In genomic region chr10:113557389-113558321, GRCh38 we compare ENCODE assay signal across 19 cellular contexts. TPM values are rescaled to one million over a fixed set of nuclear protein-coding genes. Genes with fewer than 3 reads are reported as not detected.
DNase-seq lines count a peak whose midpoint lies in the region; ATAC-seq and TF ChIP-seq lines count a peak whose summit lies in the region.
"Had no signal": no experiment of that assay in that cellular context is flagged by ENCODE, and none has a peak within 500 bp of the region (broad histone marks: within the 10 kb centered on the region; RNA-seq: fewer than 3 reads in every experiment).

No MANE protein-coding gene starts in this region.

- intact Hi-C loops in left lung (cut with DNase I) = no loop called here

- no peaks in the 10 kb centered on the region for H3K36me3 Mint-ChIP-seq in type B pancreatic cell
- H3K36me3 Mint-ChIP-seq: activated naive CD8-positive, alpha-beta T cell treated with anti-CD3 and anti-CD28 coated beads, Interleukin-2, amount 10 ng/mL, durations not matched to agents 7 days and 5 days; CD8-positive, alpha-beta memory T cell; naive thymus-derived CD4-positive, alpha-beta T cell had no signal

- no peaks in the 10 kb centered on the region for H3F3A ChIP-seq in SK-N-SH (replicated peaks; ENCODE audit: insufficient read depth)

- H3K4me1 ChIP-seq in SK-N-SH (ENCODE audit: control insufficient read depth in 1 of 2, insufficient read depth in 2 of 2, low read depth in 1 of 2, low read length in 1 of 2) (peaks cover 6 to 12% of the 10 kb centered on the region in 2 experiments; a peak in 3 of 4 replicates), left lung (no peaks in the 10 kb centered on the region)
- H3K4me1 ChIP-seq: SJSA1 had no signal

- no peak overlapping the region for H3K4me3 ChIP-seq in SK-N-SH (ENCODE audit: low read depth in 2 of 2, low read length in 1 of 2)
- H3K4me3 ChIP-seq in left lung = no peak overlapping the region
- H3K4me3 ChIP-seq: sigmoid colon, SJSA1 had no signal

- H3K79me2 ChIP-seq in SK-N-SH (ENCODE audit: insufficient read depth) = no peaks in the 10 kb centered on the region

- H4K20me1 ChIP-seq in SK-N-SH (ENCODE audit: insufficient read depth) = no peaks in the 10 kb centered on the region

- no peak for TF ChIP-seq RAD21 in SK-N-SH (IDR thresholded peaks at IDR 0.05; ENCODE audit: low read length)

- POLR2A ChIA-PET in SK-N-SH (lab: Yijun Ruan, JAX) = no interaction called here

- peak in 1 of 2 experiments; percentile 37; a peak in 1 of 4 replicates for TF ChIP-seq EP300 in SK-N-SH (IDR thresholded peaks at IDR 0.05; ENCODE audit: borderline replicate concordance in 1 of 2, low read depth in 1 of 2, low read length in 1 of 2)

- DNase-seq in SK-N-SH (peak; percentile 60), dermis blood vessel endothelial cell (peak; percentile 89), left lung (no peak), type B pancreatic cell (ENCODE audit: extremely low spot score, unreplicated experiment) (no peak), HCEC 1CT (no peak), NCI-H748 treated with DMSO at 0.1 percent for 48 hours (lab: John Stamatoyannopoulos, UW) (no peak)
- DNase-seq: activated naive CD8-positive, alpha-beta T cell treated with anti-CD3 and anti-CD28 coated beads, Interleukin-2, amount 10 ng/mL, durations not matched to agents 7 days and 5 days; activated T-cell treated with anti-CD3 and anti-CD28 coated beads for 4 hours; CD8-positive, alpha-beta memory T cell; GF-D8; naive thymus-derived CD4-positive, alpha-beta T cell; NCI-H2029; NK-92 treated with Interleukin-12 subunit alpha and Interleukin-12 subunit beta, amount 100 ng/mL, for 24 hours; sigmoid colon; stimulated activated naive CD8-positive, alpha-beta T cell treated with anti-CD3 and anti-CD28 coated beads, Interleukin-15, amount 100 ng/mL, for 72 hours had no signal

- no peak overlapping the region for H2AFZ ChIP-seq in SK-N-SH (ENCODE audit: low read depth)

- H3K9ac ChIP-seq in SK-N-SH = no peak overlapping the region

- H3K36me3 ChIP-seq in SK-N-SH (replicated peaks in 1 of 2; ENCODE audit: control insufficient read depth in 1 of 2, insufficient read depth in 2 of 2, low read length in 1 of 2) (no peaks in the 10 kb centered on the region), left lung (no peaks in the 10 kb centered on the region)
- H3K36me3 ChIP-seq: sigmoid colon, SJSA1 had no signal

- no peaks in the 10 kb centered on the region for H3K9me2 ChIP-seq in SK-N-SH

- peak overlapping the region; percentile 36 for H3K4me3 Mint-ChIP-seq in type B pancreatic cell
- H3K4me3 Mint-ChIP-seq: activated naive CD8-positive, alpha-beta T cell treated with anti-CD3 and anti-CD28 coated beads, Interleukin-2, amount 10 ng/mL, durations not matched to agents 7 days and 5 days had no signal

- H3K27me3 ChIP-seq in SK-N-SH (ENCODE audit: insufficient read depth) (no peaks in the 10 kb centered on the region), left lung (peaks cover 0 to 11% of the 10 kb centered on the region in 2 donors)
- H3K27me3 ChIP-seq: sigmoid colon had no signal

- peak; percentile 38 for ATAC-seq in left lung
- ATAC-seq in GM18867 (IDR thresholded peaks at IDR 0.05; ENCODE audit: unreplicated experiment) = no peak
- ATAC-seq: activated CD4-positive, CD25-positive, alpha-beta regulatory T cell treated with anti-CD3 and anti-CD28 coated beads, Interleukin-2, amount 50 U/mL, for 24 hours; naive thymus-derived CD4-positive, alpha-beta T cell; stimulated activated naive CD8-positive, alpha-beta T cell treated with anti-CD3 and anti-CD28 coated beads, Interleukin-15, amount 100 ng/mL, for 72 hours had no signal

- peak overlapping the region; percentile 26 for H3K27ac Mint-ChIP-seq in type B pancreatic cell
- H3K27ac Mint-ChIP-seq: activated naive CD8-positive, alpha-beta T cell treated with anti-CD3 and anti-CD28 coated beads, Interleukin-2, amount 10 ng/mL, durations not matched to agents 7 days and 5 days; CD8-positive, alpha-beta memory T cell; naive thymus-derived CD4-positive, alpha-beta T cell; stimulated activated naive CD8-positive, alpha-beta T cell treated with anti-CD3 and anti-CD28 coated beads, Interleukin-15, amount 100 ng/mL, for 72 hours had no signal

- peak overlapping the region; percentile 1 to 44; a peak in 2 of 4 replicates for H3K27ac ChIP-seq in SK-N-SH (ENCODE audit: low read depth in 2 of 2, low read length in 1 of 2)
- no peak overlapping the region for H3K27ac ChIP-seq in left lung
- H3K27ac ChIP-seq: sigmoid colon, SJSA1 had no signal

- no peaks in the 10 kb centered on the region for H3K9me3 Mint-ChIP-seq in type B pancreatic cell
- H3K9me3 Mint-ChIP-seq: activated naive CD8-positive, alpha-beta T cell treated with anti-CD3 and anti-CD28 coated beads, Interleukin-2, amount 10 ng/mL, durations not matched to agents 7 days and 5 days; CD8-positive, alpha-beta memory T cell; naive thymus-derived CD4-positive, alpha-beta T cell; stimulated activated naive CD8-positive, alpha-beta T cell treated with anti-CD3 and anti-CD28 coated beads, Interleukin-15, amount 100 ng/mL, for 72 hours had no signal

- no peaks in the 10 kb centered on the region for H3K9me3 ChIP-seq in SK-N-SH
- no peaks in the 10 kb centered on the region for H3K9me3 ChIP-seq in left lung
- H3K9me3 ChIP-seq: sigmoid colon, SJSA1 had no signal

- TF ChIP-seq CTCF in SK-N-SH (IDR thresholded peaks at IDR 0.05) (no peak), left lung (IDR thresholded peaks at IDR 0.05) (no peak), type B pancreatic cell (conservative IDR thresholded peaks at IDR 0.05) (no peak)

- peaks cover 49% of the 10 kb centered on the region for H3K27me3 Mint-ChIP-seq in type B pancreatic cell

- CTCF ChIA-PET in SK-N-SH (lab: Yijun Ruan, JAX) = interaction anchor here (1.1 to 3.3 kb wide), 3 partner anchors 17 to 172 kb away, joined by 3 to 10 read pairs (median 4); no protein-coding TSS in a partner anchor

- WGBS in SK-N-SH (ENCODE audit: low lambda C conversion rate) = 46% methylated on average over 18 of the region's 19 CpGs

- H3K4me2 ChIP-seq in SK-N-SH = peak overlapping the region; percentile 46; the same call in 1 of the 2 replicates

- H3K4me1 Mint-ChIP-seq in type B pancreatic cell (ENCODE audit: unreplicated experiment) = peaks cover 45% of the 10 kb centered on the region

TF ChIP-seq in SK-N-SH, 30 proteins besides CTCF, POLR2A, EP300 and RAD21 (continues in another document):
- TF ChIP-seq RXRA (IDR thresholded peaks at IDR 0.05; ENCODE audit: borderline replicate concordance, low read depth) (no peak), NFIC (IDR thresholded peaks at IDR 0.05; ENCODE audit: borderline replicate concordance) (peak; percentile 75), MAX (IDR thresholded peaks at IDR 0.05; ENCODE audit: low read depth) (no peak), YY1 (IDR thresholded peaks at IDR 0.05; ENCODE audit: low read depth) (no peak), GATA2 (CRISPR knock-in tag; IDR thresholded peaks at IDR 0.05) (no peak), CHD2 (IDR thresholded peaks at IDR 0.05; ENCODE audit: low read length, partially characterized antibody) (peak; percentile 66), GABPA (IDR thresholded peaks at IDR 0.05; ENCODE audit: low read depth) (no peak), FOXJ3 (CRISPR knock-in tag; IDR thresholded peaks at IDR 0.05) (no peak), SIN3A (IDR thresholded peaks at IDR 0.05; ENCODE audit: borderline replicate concordance, low read depth, low read length) (no peak), NRF1 (IDR thresholded peaks at IDR 0.05; ENCODE audit: low read depth, low read length) (no peak), MXI1 (IDR thresholded peaks at IDR 0.05; ENCODE audit: low read depth, low read length) (peak; percentile 95), USF2 (IDR thresholded peaks at IDR 0.05; ENCODE audit: borderline replicate concordance, low read depth, low read length) (no peak), FOSL2 (IDR thresholded peaks at IDR 0.05; ENCODE audit: borderline replicate concordance, low read depth) (no peak), TCF12 (IDR thresholded peaks at IDR 0.05) (peak; percentile 32; the same call in 1 of the 2 replicates), MEF2A (IDR thresholded peaks at IDR 0.05; ENCODE audit: borderline replicate concordance, low read depth) (no peak), TAF1 (IDR thresholded peaks at IDR 0.05; ENCODE audit: borderline replicate concordance, low read depth, low read length) (no peak), RCOR1 (IDR thresholded peaks at IDR 0.05; ENCODE audit: low read length) (0 out of 2 replicates have a peak, but pooled peaks have one; percentile 25)

RNA-seq across cellular contexts. Expression of gene HABP2, which starts 4.8 kb away (rescaled TPM):
- not detected in 2 replicates for polyA plus RNA-seq in SK-N-SH (2012; rRNA removed)
- polyA plus RNA-seq in SK-N-SH (2012; cell fraction: cytosol; rRNA removed) = not detected in 2 replicates
- polyA plus RNA-seq in SK-N-SH (2012; cell fraction: nucleus; rRNA removed) = not detected in 2 replicates
- under 0.01 and 0.19 TPM in 2 replicates for total RNA-seq in dermis blood vessel endothelial cell
- 1 to 10 TPM in 1 of 2 donors, under 1 TPM in 1; 0.24 to 1.3 TPM for total RNA-seq in left lung
- 7.5 and 20.5 TPM in 2 replicates for total RNA-seq in type B pancreatic cell (ENCODE audit: low replicate concordance)
- total RNA-seq: activated naive CD8-positive, alpha-beta T cell treated with anti-CD3 and anti-CD28 coated beads, Interleukin-2, amount 10 ng/mL, durations not matched to agents 7 days and 5 days; CD8-positive, alpha-beta memory T cell; LHCN-M2; naive thymus-derived CD4-positive, alpha-beta T cell; sigmoid colon; SJSA1 had no signal
- polyA plus RNA-seq: CD8-positive, alpha-beta memory T cell; naive thymus-derived CD4-positive, alpha-beta T cell; sigmoid colon had no signal

Comparison
In these comparisons a context has a peak if more than half of its experiments do, and no peak if none do; other contexts are left out.
1. DNase-seq: peak in SK-N-SH (single experiment) and dermis blood vessel endothelial cell (single experiment); none in left lung (0 of 2), type B pancreatic cell (single experiment), HCEC 1CT (single experiment) and NCI-H748 treated with DMSO at 0.1 percent for 48 hours (single experiment).
2. H3K27ac ChIP-seq: peak in SK-N-SH (2 of 2); none in left lung (0 of 2).